In the genomic region with DNA sequence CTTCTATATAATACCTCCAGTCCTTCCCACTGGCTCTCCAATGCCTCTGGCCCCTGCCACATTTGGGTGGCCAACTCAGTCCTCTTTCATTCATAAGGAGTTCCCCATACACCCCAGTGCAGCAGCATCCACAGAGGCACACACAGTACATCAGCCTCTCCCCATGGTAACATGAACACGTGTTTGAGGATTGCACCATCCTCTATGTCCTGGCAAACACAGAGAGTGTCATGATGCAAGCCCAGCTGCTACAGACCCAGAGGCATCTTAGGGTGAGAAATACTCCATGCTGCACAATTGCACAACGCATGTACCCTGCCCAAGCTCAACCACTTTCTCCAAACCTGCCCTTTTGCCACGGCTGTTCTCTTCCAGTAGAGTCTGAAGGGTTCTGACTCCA, we compare ENCODE assay signal across 9 cellular contexts. TPM values are rescaled to one million over a fixed set of nuclear protein-coding genes. Genes with fewer than 3 reads are reported as not detected.
A peak's percentile ranks its signal among the peaks of the same experiment; 100 is the strongest.
DNase-seq lines count a peak whose midpoint lies in the region; ATAC-seq, FAIRE-seq and TF ChIP-seq lines count a peak whose summit lies in the region.
"Had no signal": no experiment of that assay in that cellular context is flagged by ENCODE, and none has a peak within 500 bp of the region (broad histone marks: within the 10 kb centered on the region; RNA-seq: fewer than 3 reads in every experiment).

No MANE protein-coding gene starts in this region.

- no peak for TF ChIP-seq CTCF in K562 (IDR thresholded peaks at IDR 0.05 in 2 of 3, conservative IDR thresholded peaks at IDR 0.05 in 1 of 3; ENCODE audit: insufficient read depth in 2 of 3, low read depth in 1 of 3, low read length in 3 of 3)
- no peak for TF ChIP-seq CTCF in left lung (IDR thresholded peaks at IDR 0.05)
- TF ChIP-seq CTCF in transverse colon (IDR thresholded peaks at IDR 0.05), result no peak

- BruUV-seq in K562 (replicated peaks; lab: Mats Ljungman, UMichigan), result no TSS peak

- H3K4me3 ChIP-seq in K562 (no peak overlapping the region), left lung (no peak overlapping the region), transverse colon (no peak overlapping the region)
- H3K4me3 ChIP-seq: BLaER1 treated with 17β-estradiol and CSF1 and Interleukin-3, amounts not matched to agents 10 nM and 100 nM had no signal

- no peak for ATAC-seq in K562
- ATAC-seq in left lung, result peak; percentile 61
- ATAC-seq in HG03565 (IDR thresholded peaks at IDR 0.05; ENCODE audit: unreplicated experiment), result no peak
- ATAC-seq in GM21526 (IDR thresholded peaks at IDR 0.05; ENCODE audit: low FRiP score, unreplicated experiment), result no peak

- intact Hi-C loops in K562 (cut with micrococcal nuclease) (loop anchor here (5.0 kb wide), 3 partner anchors 483 to 1028 kb away; no protein-coding TSS in a partner anchor), left lung (cut with DNase I) (loop anchor here in 1 of 2 donors (5.0 kb wide), 1 partner anchor 828 kb away; no protein-coding TSS in a partner anchor), transverse colon (cut with DNase I; ENCODE audit: low total_unique reads) (no loop called here)

- POLR2A ChIA-PET in K562 (lab: Yijun Ruan, JAX), result no interaction called here

- H3K36me3 ChIP-seq in K562 (ENCODE audit: control insufficient read depth, insufficient read depth, low read length), result no peaks in the 10 kb centered on the region
- no peaks in the 10 kb centered on the region for H3K36me3 ChIP-seq in left lung
- peaks cover 0 to 2% (median 0%) of the 10 kb centered on the region in 4 donors for H3K36me3 ChIP-seq in transverse colon
- H3K36me3 ChIP-seq: BLaER1 treated with 17β-estradiol and CSF1 and Interleukin-3, amounts not matched to agents 10 nM and 100 nM had no signal

- H4K20me1 ChIP-seq in K562 (replicated peaks; ENCODE audit: control insufficient read depth, insufficient read depth, low read length), result no peaks in the 10 kb centered on the region

- TF ChIP-seq EP300 in K562 (IDR thresholded peaks at IDR 0.05; ENCODE audit: low read length) (no peak), transverse colon (IDR thresholded peaks at IDR 0.05; ENCODE audit: low read depth) (peak; percentile 58)

- H3K9me1 ChIP-seq in K562 (ENCODE audit: control insufficient read depth, insufficient read depth, low read length), result no peaks in the 10 kb centered on the region

- H3K27me3 ChIP-seq in K562 (ENCODE audit: control insufficient read depth in 2 of 2, insufficient read depth in 2 of 2, low read length in 2 of 2) (no peaks in the 10 kb centered on the region), left lung (peaks cover 0 to 21% of the 10 kb centered on the region in 2 donors), transverse colon (peaks cover 13% of the 10 kb centered on the region)

- H3K9ac ChIP-seq in K562 (ENCODE audit: insufficient read depth in 1 of 2, low read depth in 2 of 2, low read length in 2 of 2), result no peak overlapping the region
- H3K9ac ChIP-seq: BLaER1 treated with 17β-estradiol and CSF1 and Interleukin-3, amounts not matched to agents 10 nM and 100 nM had no signal

- H3K27ac ChIP-seq in K562 (ENCODE audit: extremely low read depth, low read depth, low read length) (no peak overlapping the region), left lung (no peak overlapping the region), transverse colon (peak overlapping the region; percentile 60 to 86 (median 73))
- H3K27ac ChIP-seq: BLaER1 treated with 17β-estradiol and CSF1 and Interleukin-3, amounts not matched to agents 10 nM and 100 nM had no signal

- H3K9me3 ChIP-seq in K562 (replicated peaks; ENCODE audit: control insufficient read depth, insufficient read depth, low read depth, low read length), result no peaks in the 10 kb centered on the region
- no peaks in the 10 kb centered on the region for H3K9me3 ChIP-seq in left lung
- no peaks in the 10 kb centered on the region for H3K9me3 ChIP-seq in transverse colon
- H3K9me3 ChIP-seq: BLaER1 treated with 17β-estradiol and CSF1 and Interleukin-3, amounts not matched to agents 10 nM and 100 nM had no signal

- WGBS in K562 (ENCODE audit: insufficient coverage, low coverage, missing lambda C conversion rate), result 35% methylated on average over 3 of the region's 3 CpGs
- WGBS in transverse colon (ENCODE audit: low coverage in 1 of 2), 2 donors, result 32% methylated on average over 3 of the region's 3 CpGs; no CpG with 5 or more reads in 1 of the 2 donors

- peak; percentile 5 for DNase-seq in NCI-H345 (lab: John Stamatoyannopoulos, UW)
- DNase-seq in NCI-H345 treated with DMSO at 0.1 percent for 48 hours (lab: John Stamatoyannopoulos, UW; ENCODE audit: unreplicated experiment), result no peak
- no peak for DNase-seq in K562 (ENCODE audit: extremely low read depth in 1 of 4, low spot score in 3 of 4)
- DNase-seq in left lung, result no peak
- DNase-seq in transverse colon, result peak; percentile 54
- DNase-seq in DMS79 treated with DMSO at 0.1 percent for 48 hours (lab: John Stamatoyannopoulos, UW), result no peak

- TF ChIP-seq POLR2A in K562 (conservative IDR thresholded peaks at IDR 0.05) (no peak), transverse colon (IDR thresholded peaks at IDR 0.05) (no peak)

- in situ Hi-C loops in K562 (cut with MboI), result loop anchor here (5.0 to 25.0 kb wide), 3 partner anchors 483 to 1028 kb away; no protein-coding TSS in a partner anchor
- in situ Hi-C loops in transverse colon (cut with MboI; ENCODE audit: low pct_ligation_motif_present in 1 of 4, low pct_unique_long_range_greater_than_20kb in 1 of 4, low sequenced_read_pairs in 3 of 4), result loop anchor here (10.0 to 25.0 kb wide), 6 partner anchors 478 to 1031 kb away; no protein-coding TSS in a partner anchor

- TF ChIP-seq RAD21 in K562 (CRISPR knock-in tag; conservative IDR thresholded peaks at IDR 0.05 in 1 of 2, IDR thresholded peaks at IDR 0.05 in 1 of 2), result no peak

- no peak overlapping the region for H3K4me2 ChIP-seq in K562 (ENCODE audit: insufficient read depth, low read length)

- no peak overlapping the region for H2AFZ ChIP-seq in K562 (ENCODE audit: low read depth, low read length)

- H3K79me2 ChIP-seq in K562 (ENCODE audit: control insufficient read depth, insufficient read depth, low read length), result no peaks in the 10 kb centered on the region

- H3K4me1 ChIP-seq in K562 (replicated peaks in 1 of 2; ENCODE audit: control insufficient read depth in 2 of 2, insufficient read depth in 2 of 2, low read length in 2 of 2) (peaks cover 17% of the 10 kb centered on the region in 2 experiments), left lung (peaks cover 5 to 7% of the 10 kb centered on the region in 2 donors), transverse colon (peaks cover 19 to 75% (median 31%) of the 10 kb centered on the region in 4 donors)

- CTCF ChIA-PET in K562 (lab: Yijun Ruan, JAX; ENCODE audit: low intra/inter-chr PET ratio), result no interaction called here

- FAIRE-seq in K562 (lab: Jason Lieb, UNC), result no peak

TF ChIP-seq in K562, 482 proteins besides CTCF, POLR2A, EP300 and RAD21 (continues in another document):
- no peak for TF ChIP-seq ID3 (CRISPR knock-in tag; IDR thresholded peaks at IDR 0.05)
- TF ChIP-seq ID3 (tag; IDR thresholded peaks at IDR 0.05), result no peak

RNA-seq across cellular contexts. Expression of gene IGFBP5, which starts 11.5 kb away (rescaled TPM):
- 0.05 TPM in 1 of 2 replicates, not detected in the other for total RNA-seq in K562 (2011; cell fraction: chromatin; rRNA removed; ENCODE audit: low replicate concordance)
- total RNA-seq in K562 (2011; cell fraction: nucleolus; rRNA removed), result 0.17 TPM in 1 of 2 replicates, not detected in the other
- 0.29 TPM in 1 of 2 replicates, not detected in the other for total RNA-seq in K562 (2011; cell fraction: nucleoplasm; rRNA removed)
- total RNA-seq in K562 (2014; rRNA removed) (not detected in 2 replicates), K562 (2014; rRNA removed; fragmentation: Illumina TruSeq; extraction: Trizol) (not detected in 2 replicates), K562 (2015; rRNA removed; fragmentation: Illumina TruSeq; extraction: Trizol) (not detected in 2 replicates), K562 (2021) (1.9 and 2.5 TPM in 2 replicates), left lung (100 to 1,000 TPM; 101 to 141 TPM), transverse colon (100 to 1,000 TPM; 146 to 263 (median 190) TPM)
- polyA plus RNA-seq in K562 (2011; rRNA removed) (0.01 and 0.05 TPM in 2 replicates), K562 (2014; fragmentation: Illumina TruSeq; extraction: Trizol) (not detected in 2 replicates), K562 (2014; fragmentation: Nextera tagmentation; extraction: Ambion mirVana) (not detected), K562 (2014; rRNA removed) (0.03 and 0.49 TPM in 2 replicates)
- under 0.01 and 0.28 TPM in 2 replicates for polyA plus RNA-seq in K562 (2011; cell fraction: cytosol; rRNA removed)
- polyA plus RNA-seq in K562 (2011; cell fraction: nucleus; rRNA removed), result 0.01 and 0.40 TPM in 2 replicates
- polyA plus RNA-seq in K562 (2012), result 0.04 and 0.08 TPM in 2 replicates
- polyA minus RNA-seq in K562 (2011; rRNA and poly(A)+ RNA removed), result 0.03 and 0.04 TPM in 2 replicates
- not detected in 2 replicates for polyA minus RNA-seq in K562 (2011; cell fraction: cytosol; rRNA and poly(A)+ RNA removed)
- under 0.01 TPM in 1 of 2 replicates, not detected in the other for polyA minus RNA-seq in K562 (2011; cell fraction: nucleus; rRNA and poly(A)+ RNA removed)

RNA-seq across cellular contexts. Expression of gene IGFBP2, which starts 50.6 kb away (rescaled TPM):
- total RNA-seq in K562 (2011; cell fraction: chromatin; rRNA removed; ENCODE audit: low replicate concordance), result not detected in 2 replicates
- not detected in 2 replicates for total RNA-seq in K562 (2011; cell fraction: nucleolus; rRNA removed)
- total RNA-seq in K562 (2011; cell fraction: nucleoplasm; rRNA removed), result not detected in 2 replicates
- total RNA-seq in K562 (2014; rRNA removed) (not detected in 2 replicates), K562 (2014; rRNA removed; fragmentation: Illumina TruSeq; extraction: Trizol) (not detected in 2 replicates), K562 (2015; rRNA removed; fragmentation: Illumina TruSeq; extraction: Trizol) (0.23 TPM in 1 of 2 replicates, not detected in the other), K562 (2021) (0.85 and 0.93 TPM in 2 replicates), left lung (10 to 100 TPM; 28.2 to 48.9 TPM), transverse colon (100 to 1,000 TPM in 2 of 4 donors, 10 to 100 TPM in 2; 10.5 to 155 (median 101) TPM)
- polyA plus RNA-seq in K562 (2011; rRNA removed) (not detected in 2 replicates), K562 (2014; fragmentation: Illumina TruSeq; extraction: Trizol) (not detected in 2 replicates), K562 (2014; fragmentation: Nextera tagmentation; extraction: Ambion mirVana) (not detected), K562 (2014; rRNA removed) (not detected in 2 replicates)
- 0.06 and 0.31 TPM in 2 replicates for polyA plus RNA-seq in K562 (2011; cell fraction: cytosol; rRNA removed)
- not detected in 2 replicates for polyA plus RNA-seq in K562 (2011; cell fraction: nucleus; rRNA removed)
- polyA plus RNA-seq in K562 (2012), result 0.29 and 0.76 TPM in 2 replicates
- polyA minus RNA-seq in K562 (2011; rRNA and poly(A)+ RNA removed), result not detected in 2 replicates
- not detected in 2 replicates for polyA minus RNA-seq in K562 (2011; cell fraction: cytosol; rRNA and poly(A)+ RNA removed)
- not detected in 2 replicates for polyA minus RNA-seq in K562 (2011; cell fraction: nucleus; rRNA and poly(A)+ RNA removed)

Comparison
In these comparisons a context has a peak if more than half of its experiments do, and no peak if none do; other contexts are left out.
1. DNase-seq: peak in NCI-H345 (single experiment) and transverse colon (single experiment); none in NCI-H345 treated with DMSO at 0.1 percent for 48 hours (single experiment), K562 (0 of 4), left lung (0 of 2) and DMS79 treated with DMSO at 0.1 percent for 48 hours (single experiment).
2. H3K27ac ChIP-seq: peak in transverse colon (4 of 4); none in K562 (single experiment) and left lung (0 of 2).
3. RNA of gene IGFBP5, which starts 11.5 kb away (total RNA-seq): 146 to 263 TPM in transverse colon and 101 to 141 TPM in left lung; 0.05 to 2.5 TPM in K562; every median in the first group is over 10 times any median in the second.
4. RNA of gene IGFBP2, which starts 50.6 kb away (total RNA-seq): 10.5 to 155 TPM in transverse colon and 28.2 to 48.9 TPM in left lung; 0.23 to 0.93 TPM in K562; every median in the first group is over 4 times any median in the second.